Comparison of ENCODE assay signal across 19 cellular contexts in the genomic region with DNA sequence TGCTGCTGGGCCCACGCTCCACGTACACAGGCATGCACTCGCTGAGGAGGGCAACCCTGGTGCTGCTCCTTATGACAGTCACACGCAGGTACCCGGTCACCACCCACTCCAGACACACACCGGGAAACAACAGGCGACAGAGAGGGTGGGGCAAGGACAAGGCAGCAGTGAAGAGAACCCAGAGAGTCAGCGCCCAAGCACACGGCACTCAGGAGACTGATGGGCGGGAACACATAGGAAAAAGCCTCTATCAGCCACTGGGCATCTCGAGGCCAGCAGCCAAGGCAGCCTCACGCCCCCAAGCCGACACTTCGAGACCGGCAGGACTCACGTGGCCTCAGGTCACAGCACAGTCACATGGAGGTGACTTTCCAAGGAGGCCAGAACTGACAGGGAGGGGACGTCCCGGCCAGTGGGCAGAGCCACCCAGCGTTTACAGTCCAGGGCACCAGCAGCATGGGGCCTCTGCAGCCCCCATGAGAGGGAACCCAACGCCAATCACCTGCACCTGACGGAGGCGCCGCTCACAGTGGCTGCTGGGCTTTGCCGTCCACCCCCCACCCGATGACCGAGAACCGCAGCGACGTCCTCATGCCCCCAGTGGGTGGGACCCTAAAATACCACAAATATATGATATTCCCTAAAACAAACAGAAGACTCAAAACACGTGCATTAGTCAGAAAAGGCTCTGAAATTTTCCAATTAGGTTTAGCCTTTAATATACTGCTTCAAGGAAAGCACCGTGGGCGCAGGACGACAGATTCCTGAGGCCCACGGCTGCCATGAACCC. TPM values are rescaled to one million over a fixed set of nuclear protein-coding genes. Genes with fewer than 3 reads are reported as not detected.
DNase-seq lines count a peak whose midpoint lies in the region; ATAC-seq, FAIRE-seq and TF ChIP-seq lines count a peak whose summit lies in the region.
"Had no signal": no experiment of that assay in that cellular context is flagged by ENCODE, and none has a peak within 500 bp of the region (broad histone marks: within the 10 kb centered on the region; RNA-seq: fewer than 3 reads in every experiment).

No MANE protein-coding gene starts in this region.

- no peaks in the 10 kb centered on the region for H3K27me3 Mint-ChIP-seq in activated CD4-positive, alpha-beta memory T cell treated with anti-CD3 and anti-CD28 coated beads for 36 hours
- H3K27me3 Mint-ChIP-seq in activated CD4-positive, alpha-beta memory T cell treated with anti-CD3 and anti-CD28 coated beads, Interleukin-2, amount 10 ng/mL, durations not matched to agents 7 days and 5 days: no peaks in the 10 kb centered on the region
- H3K27me3 Mint-ChIP-seq in activated CD8-positive, alpha-beta T cell treated with anti-CD3 and anti-CD28 coated beads for 36 hours: no peaks in the 10 kb centered on the region

- H3K27ac ChIP-seq in right cardiac atrium (ENCODE audit: low read length): peak overlapping the region; percentile 61
- no peak overlapping the region for H3K27ac ChIP-seq in small intestine (ENCODE audit: low read depth in 1 of 2, low read length in 1 of 2)
- H3K27ac ChIP-seq: pancreas, SK-N-MC, VCaP had no signal

- TF ChIP-seq CTCF in activated CD8-positive, alpha-beta T cell treated with anti-CD3 and anti-CD28 coated beads for 36 hours (IDR thresholded peaks at IDR 0.05): no peak

- no peak overlapping the region for H3K4me3 ChIP-seq in right cardiac atrium (ENCODE audit: low read length)
- no peak overlapping the region for H3K4me3 ChIP-seq in small intestine (ENCODE audit: low read depth in 1 of 2, low read length in 2 of 2)
- H3K4me3 ChIP-seq: pancreas, SK-N-MC had no signal

- no peak overlapping the region for H3K4me3 Mint-ChIP-seq in activated CD4-positive, alpha-beta memory T cell treated with anti-CD3 and anti-CD28 coated beads for 36 hours
- no peak overlapping the region for H3K4me3 Mint-ChIP-seq in activated CD4-positive, alpha-beta memory T cell treated with anti-CD3 and anti-CD28 coated beads, Interleukin-2, amount 10 ng/mL, durations not matched to agents 7 days and 5 days
- H3K4me3 Mint-ChIP-seq in activated CD8-positive, alpha-beta T cell treated with anti-CD3 and anti-CD28 coated beads for 36 hours: no peak overlapping the region
- H3K4me3 Mint-ChIP-seq: mesothelial cell of epicardium had no signal

- CTCF ChIA-PET in activated CD4-positive, alpha-beta memory T cell treated with anti-CD3 and anti-CD28 coated beads for 36 hours (lab: Charles Lee): no interaction called here
- CTCF ChIA-PET in activated CD4-positive, alpha-beta memory T cell treated with anti-CD3 and anti-CD28 coated beads, Interleukin-2, amount 10 ng/mL, durations not matched to agents 7 days and 5 days (lab: Charles Lee): no interaction called here
- CTCF ChIA-PET in activated CD8-positive, alpha-beta T cell treated with anti-CD3 and anti-CD28 coated beads for 36 hours (lab: Charles Lee): interaction anchor here (1.5 to 1.8 kb wide), 3 partner anchors 8 to 60 kb away, joined by 3 to 7 read pairs (median 4); partner anchors contain the start of gene UBE2G2

- FAIRE-seq in small intestine (lab: Jason Lieb, UNC): no peak
- FAIRE-seq: G401.6, islet of Langerhans, pancreas had no signal

- intact Hi-C loops in activated CD4-positive, alpha-beta memory T cell treated with anti-CD3 and anti-CD28 coated beads for 36 hours (cut with micrococcal nuclease): no loop called here
- intact Hi-C loops in activated CD8-positive, alpha-beta T cell treated with anti-CD3 and anti-CD28 coated beads for 36 hours (cut with micrococcal nuclease): no loop called here
- intact Hi-C loops in right cardiac atrium (cut with DNase I): loop anchor here in 1 of 4 donors (5.0 kb wide), 1 partner anchor 36 kb away; the partner anchor contains the start of gene SUMO3

- no peaks in the 10 kb centered on the region for H3K9me3 Mint-ChIP-seq in activated CD4-positive, alpha-beta memory T cell treated with anti-CD3 and anti-CD28 coated beads for 36 hours
- H3K9me3 Mint-ChIP-seq in activated CD4-positive, alpha-beta memory T cell treated with anti-CD3 and anti-CD28 coated beads, Interleukin-2, amount 10 ng/mL, durations not matched to agents 7 days and 5 days: no peaks in the 10 kb centered on the region
- H3K9me3 Mint-ChIP-seq in activated CD8-positive, alpha-beta T cell treated with anti-CD3 and anti-CD28 coated beads for 36 hours: no peaks in the 10 kb centered on the region
- H3K9me3 Mint-ChIP-seq: mesothelial cell of epicardium had no signal

- peaks cover 28% of the 10 kb centered on the region for H3K4me1 Mint-ChIP-seq in activated CD4-positive, alpha-beta memory T cell treated with anti-CD3 and anti-CD28 coated beads for 36 hours (ENCODE audit: low read depth)
- peaks cover 38% of the 10 kb centered on the region for H3K4me1 Mint-ChIP-seq in activated CD4-positive, alpha-beta memory T cell treated with anti-CD3 and anti-CD28 coated beads, Interleukin-2, amount 10 ng/mL, durations not matched to agents 7 days and 5 days
- peaks cover 30% of the 10 kb centered on the region for H3K4me1 Mint-ChIP-seq in activated CD8-positive, alpha-beta T cell treated with anti-CD3 and anti-CD28 coated beads for 36 hours (ENCODE audit: low read depth)
- H3K4me1 Mint-ChIP-seq: mesothelial cell of epicardium had no signal

- no peaks in the 10 kb centered on the region for H3K9me3 ChIP-seq in right cardiac atrium (ENCODE audit: control insufficient read depth, low read length)
- no peaks in the 10 kb centered on the region for H3K9me3 ChIP-seq in small intestine (ENCODE audit: control insufficient read depth, low read depth)
- H3K9me3 ChIP-seq: pancreas had no signal

- H3K27me3 ChIP-seq in right cardiac atrium (ENCODE audit: control insufficient read depth, insufficient read depth): no peaks in the 10 kb centered on the region
- no peaks in the 10 kb centered on the region for H3K27me3 ChIP-seq in small intestine (ENCODE audit: control insufficient read depth in 2 of 2, insufficient read depth in 2 of 2, low read length in 2 of 2)
- H3K27me3 ChIP-seq: pancreas had no signal

- no peak for DNase-seq in activated CD4-positive, alpha-beta memory T cell treated with anti-CD3 and anti-CD28 coated beads for 36 hours
- no peak for DNase-seq in activated CD4-positive, alpha-beta memory T cell treated with anti-CD3 and anti-CD28 coated beads, Interleukin-2, amount 10 ng/mL, durations not matched to agents 7 days and 5 days
- DNase-seq in activated CD8-positive, alpha-beta T cell treated with anti-CD3 and anti-CD28 coated beads for 36 hours: no peak
- DNase-seq in right cardiac atrium: peak in 2 of 3 donors; percentile 47 to 82
- peak; percentile 45 for DNase-seq in small intestine
- DNase-seq in mucosa of gallbladder (ENCODE audit: low spot score): no peak
- no peak for DNase-seq in central memory CD4-positive, alpha-beta T cell
- DNase-seq: cerebellar nuclear complex; Karpas-422; NCI-H1436; stimulated activated CD4-positive, alpha-beta T cell treated with anti-CD3 and anti-CD28 coated beads, Interleukin-12 subunit alpha, Interleukin-12 subunit beta, amount 100 ng/mL, for 4 hours; substantia nigra had no signal

- peaks cover 4% of the 10 kb centered on the region for H3K4me1 ChIP-seq in right cardiac atrium (ENCODE audit: control insufficient read depth, insufficient read depth, low read length)
- H3K4me1 ChIP-seq in small intestine (ENCODE audit: control insufficient read depth in 2 of 2, insufficient read depth in 1 of 2, low read depth in 1 of 2, low read length in 1 of 2): peaks cover 3 to 4% of the 10 kb centered on the region in 2 donors
- H3K4me1 ChIP-seq: pancreas had no signal

- 75% methylated on average over 34 of the region's 34 CpGs for WGBS in right cardiac atrium
- 84 to 87% (median 85%) methylated on average over 34 of the region's 34 CpGs for WGBS in small intestine, 3 donors

- ATAC-seq in activated CD8-positive, alpha-beta T cell treated with anti-CD3 and anti-CD28 coated beads for 36 hours: no peak
- ATAC-seq in right cardiac atrium (peak; percentile 57 to 73), GM18867 (IDR thresholded peaks at IDR 0.05; ENCODE audit: unreplicated experiment) (no peak)

- peaks cover 25% of the 10 kb centered on the region for H3K36me3 Mint-ChIP-seq in activated CD4-positive, alpha-beta memory T cell treated with anti-CD3 and anti-CD28 coated beads for 36 hours
- peaks cover 72% of the 10 kb centered on the region for H3K36me3 Mint-ChIP-seq in activated CD4-positive, alpha-beta memory T cell treated with anti-CD3 and anti-CD28 coated beads, Interleukin-2, amount 10 ng/mL, durations not matched to agents 7 days and 5 days (ENCODE audit: low read depth)
- peaks cover 37% of the 10 kb centered on the region for H3K36me3 Mint-ChIP-seq in activated CD8-positive, alpha-beta T cell treated with anti-CD3 and anti-CD28 coated beads for 36 hours (ENCODE audit: low read depth)

- H3K27ac Mint-ChIP-seq in activated CD4-positive, alpha-beta memory T cell treated with anti-CD3 and anti-CD28 coated beads for 36 hours: peak overlapping the region; percentile 67
- H3K27ac Mint-ChIP-seq in activated CD4-positive, alpha-beta memory T cell treated with anti-CD3 and anti-CD28 coated beads, Interleukin-2, amount 10 ng/mL, durations not matched to agents 7 days and 5 days: no peak overlapping the region
- H3K27ac Mint-ChIP-seq in activated CD8-positive, alpha-beta T cell treated with anti-CD3 and anti-CD28 coated beads for 36 hours: peak overlapping the region; percentile 68
- H3K27ac Mint-ChIP-seq: mesothelial cell of epicardium had no signal

- POLR2A ChIA-PET in activated CD4-positive, alpha-beta memory T cell treated with anti-CD3 and anti-CD28 coated beads for 36 hours (lab: Charles Lee): no interaction called here
- POLR2A ChIA-PET in activated CD4-positive, alpha-beta memory T cell treated with anti-CD3 and anti-CD28 coated beads, Interleukin-2, amount 10 ng/mL, durations not matched to agents 7 days and 5 days (lab: Charles Lee): no interaction called here
- POLR2A ChIA-PET in activated CD8-positive, alpha-beta T cell treated with anti-CD3 and anti-CD28 coated beads for 36 hours (lab: Charles Lee): no interaction called here

- peaks cover 18 to 23% of the 10 kb centered on the region in 2 donors for H3K36me3 ChIP-seq in small intestine (ENCODE audit: control insufficient read depth in 2 of 2, insufficient read depth in 2 of 2, low read length in 2 of 2)

RNA-seq across cellular contexts. Expression of gene PTTG1IP, which starts 19.7 kb away (rescaled TPM):
- 10 to 100 TPM; 43.0 to 44.4 TPM for total RNA-seq in activated CD4-positive, alpha-beta memory T cell treated with anti-CD3 and anti-CD28 coated beads for 36 hours
- total RNA-seq in activated CD4-positive, alpha-beta memory T cell treated with anti-CD3 and anti-CD28 coated beads, Interleukin-2, amount 10 ng/mL, durations not matched to agents 7 days and 5 days: 10 to 100 TPM; 80.3 to 82.6 TPM
- 10 to 100 TPM; 60.7 to 61.8 TPM for total RNA-seq in activated CD8-positive, alpha-beta T cell treated with anti-CD3 and anti-CD28 coated beads for 36 hours
- total RNA-seq in right cardiac atrium (100 to 1,000 TPM; 192 to 206 (median 197) TPM), mucosa of gallbladder (295 TPM)
- polyA plus RNA-seq in right cardiac atrium (172 TPM), small intestine (100 to 1,000 TPM; 116 to 128 (median 128) TPM)

RNA-seq across cellular contexts. Expression of gene SUMO3, which starts 35.9 kb away (rescaled TPM):
- 10 to 100 TPM; 77.2 to 77.6 TPM for total RNA-seq in activated CD4-positive, alpha-beta memory T cell treated with anti-CD3 and anti-CD28 coated beads for 36 hours
- 10 to 100 TPM; 86.5 to 89.0 TPM for total RNA-seq in activated CD4-positive, alpha-beta memory T cell treated with anti-CD3 and anti-CD28 coated beads, Interleukin-2, amount 10 ng/mL, durations not matched to agents 7 days and 5 days
- 10 to 100 TPM; 69.8 to 72.9 TPM for total RNA-seq in activated CD8-positive, alpha-beta T cell treated with anti-CD3 and anti-CD28 coated beads for 36 hours
- total RNA-seq in right cardiac atrium (10 to 100 TPM; 74.4 to 87.8 (median 84.1) TPM), mucosa of gallbladder (70.5 TPM)
- polyA plus RNA-seq in right cardiac atrium (53.3 TPM), small intestine (10 to 100 TPM; 70.8 to 78.6 (median 76.0) TPM)

RNA-seq across cellular contexts. Expression of gene UBE2G2, which starts 52.2 kb away (rescaled TPM):
- 10 to 100 TPM; 87.6 to 96.0 TPM for total RNA-seq in activated CD4-positive, alpha-beta memory T cell treated with anti-CD3 and anti-CD28 coated beads for 36 hours
- total RNA-seq in activated CD4-positive, alpha-beta memory T cell treated with anti-CD3 and anti-CD28 coated beads, Interleukin-2, amount 10 ng/mL, durations not matched to agents 7 days and 5 days: 10 to 100 TPM; 70.7 to 74.0 TPM
- 100 to 1,000 TPM; 113 to 115 TPM for total RNA-seq in activated CD8-positive, alpha-beta T cell treated with anti-CD3 and anti-CD28 coated beads for 36 hours
- total RNA-seq in right cardiac atrium (10 to 100 TPM; 57.0 to 69.8 (median 64.7) TPM), mucosa of gallbladder (74.4 TPM)
- polyA plus RNA-seq in right cardiac atrium (39.6 TPM), small intestine (10 to 100 TPM; 30.0 to 40.5 (median 37.0) TPM)

Comparison
In these comparisons a context has a peak if more than half of its experiments do, and no peak if none do; other contexts are left out.
1. DNase-seq: peak in right cardiac atrium (2 of 3) and small intestine (single experiment); none in activated CD4-positive, alpha-beta memory T cell treated with anti-CD3 and anti-CD28 coated beads for 36 hours (single experiment), activated CD4-positive, alpha-beta memory T cell treated with anti-CD3 and anti-CD28 coated beads, Interleukin-2, amount 10 ng/mL, durations not matched to agents 7 days and 5 days (single experiment), activated CD8-positive, alpha-beta T cell treated with anti-CD3 and anti-CD28 coated beads for 36 hours (single experiment), mucosa of gallbladder (single experiment) and central memory CD4-positive, alpha-beta T cell (single experiment).
2. ATAC-seq: peak in right cardiac atrium (2 of 2); none in activated CD8-positive, alpha-beta T cell treated with anti-CD3 and anti-CD28 coated beads for 36 hours (single experiment) and GM18867 (single experiment).